ENCODE assay signal across 18 cellular contexts in the genomic region with DNA sequence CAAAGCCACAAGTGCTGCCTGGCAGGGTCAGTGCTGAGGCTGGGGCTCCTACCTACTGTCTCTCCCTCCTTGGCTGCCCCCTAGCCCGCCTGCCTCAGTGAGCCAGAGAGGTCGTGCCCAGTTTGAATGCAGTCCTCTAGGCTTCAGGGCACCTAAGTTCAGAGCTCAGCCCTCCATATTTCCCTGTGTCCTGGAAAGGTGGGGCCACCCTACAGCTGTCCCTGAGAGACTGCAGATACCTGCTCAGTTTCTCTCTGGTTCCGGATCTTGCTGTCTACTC.
A peak's percentile ranks its signal among the peaks of the same experiment; 100 is the strongest.
DNase-seq lines count a peak whose midpoint lies in the region; ATAC-seq, FAIRE-seq and TF ChIP-seq lines count a peak whose summit lies in the region.
"Had no signal": no experiment of that assay in that cellular context is flagged by ENCODE, and none has a peak within 500 bp of the region (broad histone marks: within the 10 kb centered on the region; RNA-seq: fewer than 3 reads in every experiment).

No MANE protein-coding gene starts in this region.

- no peak overlapping the region for H2BK5ac ChIP-seq in H1 (ENCODE audit: low read depth, low read length)
- no peak overlapping the region for H2BK5ac ChIP-seq in neuronal stem cell (ENCODE audit: low read length)

- no peak for TF ChIP-seq POLR2A in H1 (IDR thresholded peaks at IDR 0.05; ENCODE audit: control extremely low read depth in 1 of 2, low read depth in 2 of 2, low read length in 2 of 2)

- POLR2A ChIA-PET in H1 (lab: Charles Lee; ENCODE audit: partially characterized antibody) = interaction anchor here (1.0 to 1.6 kb wide), 3 partner anchors 10 to 17 kb away, joined by 3 to 4 read pairs (median 3); no protein-coding TSS in a partner anchor

- H3K9me3 ChIP-seq in RWPE2 (ENCODE audit: severe bottlenecking) = no peaks in the 10 kb centered on the region
- H3K9me3 ChIP-seq in H1 (ENCODE audit: insufficient read depth in 2 of 2, low read depth in 1 of 2, low read length in 1 of 2) = no peaks in the 10 kb centered on the region
- peaks cover 0 to 2% of the 10 kb centered on the region in 2 donors for H3K9me3 ChIP-seq in neuronal stem cell (replicated peaks in 1 of 2; ENCODE audit: control insufficient read depth in 2 of 2, insufficient read depth in 1 of 2, low read depth in 1 of 2, low read length in 2 of 2)
- H3K9me3 ChIP-seq: HAP-1 had no signal

- peak; percentile 44 for DNase-seq in RWPE2 (ENCODE audit: low spot score)
- no peak for DNase-seq in H1 (ENCODE audit: low read depth in 1 of 2, low spot score in 2 of 2)
- no peak for DNase-seq in neuronal stem cell (ENCODE audit: low spot score)
- DNase-seq in NCI-H1092 treated with DMSO at 0.1 percent for 48 hours (lab: John Stamatoyannopoulos, UW) = no peak
- DNase-seq in omental fat pad (ENCODE audit: low spot score) = no peak
- no peak for DNase-seq in activated CD8-positive, alpha-beta memory T cell treated with anti-CD3 and anti-CD28 coated beads for 24 hours
- DNase-seq: C1 segment of cervical spinal cord; CD4-positive, CD25-positive, alpha-beta regulatory T cell; CD8-positive, alpha-beta memory T cell; COR-L47; DMS 273 treated with DMSO at 0.1 percent for 48 hours; DMS53; DND-41; EL had no signal

- ATAC-seq in RWPE2 (ENCODE audit: low read depth) (no peak), omental fat pad (ENCODE audit: low FRiP score) (no peak)
- ATAC-seq: GM12878, HepG2 had no signal

- peaks cover 2% of the 10 kb centered on the region; the same call in 1 of the 2 replicates for H3K23me2 ChIP-seq in H1 (ENCODE audit: low read depth, low read length)

- H3K36me3 ChIP-seq in RWPE2 (ENCODE audit: low read depth) = no peaks in the 10 kb centered on the region
- no peaks in the 10 kb centered on the region for H3K36me3 ChIP-seq in H1 (ENCODE audit: control insufficient read depth in 2 of 4, insufficient read depth in 4 of 4, low read length in 3 of 4)
- H3K36me3 ChIP-seq in neuronal stem cell (replicated peaks in 1 of 2; ENCODE audit: control insufficient read depth in 2 of 2, insufficient read depth in 2 of 2, low read length in 2 of 2) = peaks cover 0 to 10% of the 10 kb centered on the region in 2 donors
- H3K36me3 ChIP-seq: HAP-1 had no signal

- H3K18ac ChIP-seq in H1 (ENCODE audit: extremely low read depth, low read length) (no peak overlapping the region), neuronal stem cell (ENCODE audit: low read length) (no peak overlapping the region)

- no peak for TF ChIP-seq RAD21 in H1 (IDR thresholded peaks at IDR 0.05 in 1 of 2, conservative IDR thresholded peaks at IDR 0.05 in 1 of 2; ENCODE audit: low read depth in 2 of 2, low read length in 2 of 2)

- H4K8ac ChIP-seq in H1 (ENCODE audit: extremely low read depth, insufficient read depth, low read length) = peak overlapping the region; percentile 53; the same call in 1 of the 2 replicates
- H4K8ac ChIP-seq in neuronal stem cell (ENCODE audit: low read depth, low read length) = no peak overlapping the region

- CTCF ChIA-PET in H1 (lab: Charles Lee; ENCODE audit: partially characterized antibody) = no interaction called here

- H3K4me2 ChIP-seq in H1 (ENCODE audit: insufficient read depth in 1 of 2, low read depth in 2 of 2, low read length in 2 of 2) (no peak overlapping the region), neuronal stem cell (ENCODE audit: insufficient read depth, low read length, poor library complexity, severe bottlenecking) (no peak overlapping the region)

- H3K4ac ChIP-seq in H1 (replicated peaks; ENCODE audit: insufficient read length, low read depth, low read length) (no peak overlapping the region), neuronal stem cell (ENCODE audit: low read length) (no peak overlapping the region)

- H3K79me1 ChIP-seq in H1 (ENCODE audit: low read depth, low read length) = no peaks in the 10 kb centered on the region; the same call in 1 of the 2 replicates
- H3K79me1 ChIP-seq in neuronal stem cell (ENCODE audit: low read depth, low read length) = no peaks in the 10 kb centered on the region

- H3K23ac ChIP-seq in H1 (ENCODE audit: insufficient read length) = no peak overlapping the region
- H3K23ac ChIP-seq in neuronal stem cell (ENCODE audit: low read depth, low read length, poor library complexity) = no peak overlapping the region

- H2BK20ac ChIP-seq in H1 (ENCODE audit: low read length) = no peak overlapping the region

- H3K4me1 ChIP-seq in RWPE2 (ENCODE audit: insufficient read depth, poor library complexity, severe bottlenecking) (no peaks in the 10 kb centered on the region), H1 (replicated peaks in 1 of 4; ENCODE audit: control insufficient read depth in 3 of 4, insufficient read depth in 4 of 4, low read length in 3 of 4) (peaks cover 0 to 8% (median 1%) of the 10 kb centered on the region in 4 experiments; a peak in 4 of 7 replicates), neuronal stem cell (ENCODE audit: control insufficient read depth in 2 of 2, insufficient read depth in 1 of 2, low read depth in 1 of 2, low read length in 2 of 2) (peaks cover 2 to 6% of the 10 kb centered on the region in 2 donors)
- H3K4me1 ChIP-seq: HAP-1 had no signal

- no peak overlapping the region for H4K91ac ChIP-seq in H1 (replicated peaks; ENCODE audit: insufficient read length, low read length)
- H4K91ac ChIP-seq in neuronal stem cell (ENCODE audit: low read depth, low read length, poor library complexity) = peak overlapping the region; percentile 22

- no peak overlapping the region for H3K56ac ChIP-seq in H1 (replicated peaks; ENCODE audit: insufficient read length, low read depth, low read length)

- TF ChIP-seq CTCF in RWPE2 (IDR thresholded peaks at IDR 0.05; ENCODE audit: poor library complexity, severe bottlenecking) (no peak), H1 (IDR thresholded peaks at IDR 0.05; ENCODE audit: control extremely low read depth in 1 of 3, insufficient read depth in 1 of 3, low read depth in 1 of 3, low read length in 3 of 3) (no peak), omental fat pad (IDR thresholded peaks at IDR 0.05) (no peak)

- no peak overlapping the region for H2BK12ac ChIP-seq in H1 (ENCODE audit: low read depth, low read length)
- H2BK12ac ChIP-seq in neuronal stem cell (ENCODE audit: low read length) = no peak overlapping the region

- H3K27me3 ChIP-seq in RWPE2 (ENCODE audit: insufficient read depth, poor library complexity, severe bottlenecking) (no peaks in the 10 kb centered on the region), H1 (replicated peaks in 1 of 4; ENCODE audit: control insufficient read depth in 3 of 4, extremely low read depth in 1 of 4, insufficient read depth in 3 of 4, low read length in 3 of 4) (no peaks in the 10 kb centered on the region), neuronal stem cell (ENCODE audit: control insufficient read depth in 3 of 3, insufficient read depth in 3 of 3, low read depth in 1 of 3, low read length in 3 of 3) (no peaks in the 10 kb centered on the region)

- no peaks in the 10 kb centered on the region for H3K79me2 ChIP-seq in H1 (ENCODE audit: control insufficient read depth in 1 of 2, insufficient read depth in 2 of 2, low read length in 2 of 2)

- no peak overlapping the region for H3K27ac ChIP-seq in RWPE2 (ENCODE audit: poor library complexity, severe bottlenecking)
- H3K27ac ChIP-seq in H1 (ENCODE audit: low read depth, low read length) = no peak overlapping the region
- H3K27ac ChIP-seq in neuronal stem cell (replicated peaks; ENCODE audit: low read length) = no peak overlapping the region

- H2AFZ ChIP-seq in H1 (ENCODE audit: low read length) = no peak overlapping the region
- H2AFZ ChIP-seq in neuronal stem cell (ENCODE audit: low read length) = no peak overlapping the region

- WGBS in H1 (ENCODE audit: extremely low coverage in 1 of 2, insufficient coverage in 1 of 2, insufficient read length in 1 of 2, insufficient replicate concordance in 2 of 2, low coverage in 1 of 2, low lambda C conversion rate in 2 of 2, missing lambda C conversion rate in 1 of 2), 2 experiments = 83% methylated on average over 2 of the region's 3 CpGs; no CpG with 5 or more reads in 1 of the 2 experiments
- no CpG with 5 or more reads among the region's 3 CpGs for WGBS in neuronal stem cell (ENCODE audit: extremely low coverage in 2 of 2, insufficient read length in 2 of 2, insufficient replicate concordance in 1 of 2), 2 donors

- H4K5ac ChIP-seq in H1 (ENCODE audit: insufficient read length, low read depth, low read length) = no peak overlapping the region

- no peak for TF ChIP-seq EP300 in H1 (IDR thresholded peaks at IDR 0.05; ENCODE audit: borderline replicate concordance in 1 of 2, low read depth in 2 of 2, low read length in 2 of 2)

- H2BK15ac ChIP-seq in H1 (ENCODE audit: low read length) (no peak overlapping the region), neuronal stem cell (ENCODE audit: low read length) (no peak overlapping the region)

- no peak overlapping the region for H2BK120ac ChIP-seq in H1 (replicated peaks; ENCODE audit: low read depth, low read length)
- no peak overlapping the region for H2BK120ac ChIP-seq in neuronal stem cell (ENCODE audit: low read depth, low read length)

- 0 out of 2 replicates have a peak overlapping the region, but pooled peaks have one; percentile 24 for H2AK5ac ChIP-seq in H1 (ENCODE audit: low read depth, low read length)
- H2AK5ac ChIP-seq in neuronal stem cell (ENCODE audit: low read depth, low read length) = peak overlapping the region; percentile 13

- H3K9ac ChIP-seq in H1 (replicated peaks in 1 of 4; ENCODE audit: extremely low read depth in 1 of 4, low read depth in 3 of 4, low read length in 3 of 4) (no peak overlapping the region), neuronal stem cell (ENCODE audit: low read depth, low read length, poor library complexity) (no peak overlapping the region)

- H3K4me3 ChIP-seq in RWPE2 (ENCODE audit: severe bottlenecking) (no peak overlapping the region), H1 (ENCODE audit: extremely low read depth in 1 of 4, insufficient read depth in 2 of 4, low read depth in 3 of 4, low read length in 4 of 4) (no peak overlapping the region), neuronal stem cell (ENCODE audit: low read length in 2 of 2) (no peak overlapping the region)
- H3K4me3 ChIP-seq: GM12878, HAP-1 had no signal

- no peaks in the 10 kb centered on the region for H4K20me1 ChIP-seq in H1 (replicated peaks in 1 of 2; ENCODE audit: control insufficient read depth in 1 of 2, insufficient read depth in 2 of 2, low read length in 2 of 2)

- no peak overlapping the region for H3K14ac ChIP-seq in H1 (ENCODE audit: insufficient read length)
- no peak overlapping the region for H3K14ac ChIP-seq in neuronal stem cell (ENCODE audit: low read length)

- FAIRE-seq in H1 (lab: Jason Lieb, UNC) = no peak
- FAIRE-seq: GM12878, GM19239, HepG2 had no signal

TF ChIP-seq in H1, 55 proteins besides CTCF, POLR2A, EP300 and RAD21 (continues in another document):
- TF ChIP-seq CBX8 (IDR thresholded peaks at IDR 0.05; ENCODE audit: borderline replicate concordance, low read depth, low read length) = no peak
- no peak for TF ChIP-seq HDAC6 (IDR thresholded peaks at IDR 0.05; ENCODE audit: low read depth, low read length)
- no peak for TF ChIP-seq TAF7 (optimal IDR thresholded peaks at IDR 0.05; ENCODE audit: borderline replicate concordance, low read depth, low read length)
- no peak for TF ChIP-seq GABPA (IDR thresholded peaks at IDR 0.05; ENCODE audit: borderline replicate concordance, insufficient read depth, low read length)
- TF ChIP-seq JUN (IDR thresholded peaks at IDR 0.05; ENCODE audit: low read depth, low read length) = no peak
- no peak for TF ChIP-seq TEAD4 (IDR thresholded peaks at IDR 0.05; ENCODE audit: low read depth, low read length)
